30 cellular contexts compared by ENCODE assay signal in the genomic region with DNA sequence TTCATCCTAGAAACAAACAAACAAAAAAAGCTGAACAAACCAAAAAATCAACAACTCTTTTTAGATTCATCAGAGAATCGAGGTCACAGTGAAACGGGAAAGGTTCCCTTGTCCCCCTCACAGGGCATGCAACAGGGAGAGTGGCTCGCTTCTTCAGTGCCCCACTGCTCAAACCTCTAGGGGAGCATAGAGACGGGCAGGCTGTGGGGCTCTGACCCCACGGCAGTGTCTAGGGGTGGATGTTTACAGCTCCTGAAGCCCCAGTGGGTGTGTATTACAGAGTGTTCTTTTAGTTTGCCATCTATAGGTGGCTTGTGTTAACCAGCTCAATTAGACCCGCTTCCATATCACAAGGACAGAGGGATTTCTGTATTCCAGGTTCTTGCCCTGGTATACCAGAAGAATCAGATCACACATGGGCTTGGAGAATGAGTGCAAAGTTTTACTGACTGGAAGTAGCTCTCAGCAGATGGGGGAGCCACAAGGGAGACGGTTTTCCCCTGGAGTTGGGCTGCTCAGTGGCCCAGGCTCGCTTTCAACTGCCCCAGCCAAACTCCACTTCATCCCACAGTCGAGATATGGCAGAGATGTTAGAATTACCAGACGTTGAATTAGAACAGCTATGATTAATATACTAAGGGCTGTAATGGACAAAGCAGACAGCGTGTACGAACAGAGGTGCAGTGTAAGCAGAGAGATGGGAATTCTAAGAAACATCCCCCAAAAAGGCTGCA.
DNase-seq lines count a peak whose midpoint lies in the region; ATAC-seq and TF ChIP-seq lines count a peak whose summit lies in the region.
"Had no signal": no experiment of that assay in that cellular context is flagged by ENCODE, and none has a peak within 500 bp of the region (broad histone marks: within the 10 kb centered on the region; RNA-seq: fewer than 3 reads in every experiment).

No MANE protein-coding gene starts in this region.

- H4K20me1 ChIP-seq in BLaER1, result no peaks in the 10 kb centered on the region
- H4K20me1 ChIP-seq in GM23248 (ENCODE audit: insufficient read depth), result no peaks in the 10 kb centered on the region

- H3K27ac ChIP-seq in BLaER1 (peak overlapping the region; percentile 96), endodermal cell (ENCODE audit: low read depth, low read length) (no peak overlapping the region), GM23248 (no peak overlapping the region)
- H3K27ac ChIP-seq: brain microvascular endothelial cell, parathyroid adenoma, SJSA1 had no signal

- in situ Hi-C loops in GM23248 (cut with MboI), result no loop called here

- no peaks in the 10 kb centered on the region for H3K36me3 ChIP-seq in BLaER1
- H3K36me3 ChIP-seq in endodermal cell (ENCODE audit: control insufficient read depth, insufficient read depth, low read length), result no peaks in the 10 kb centered on the region
- H3K36me3 ChIP-seq in GM23248 (ENCODE audit: low read depth), result no peaks in the 10 kb centered on the region
- H3K36me3 ChIP-seq: BE2C, brain microvascular endothelial cell, SJSA1, thyroid gland had no signal

- H3K27me3 ChIP-seq in BLaER1, result no peaks in the 10 kb centered on the region
- H3K27me3 ChIP-seq in endodermal cell (ENCODE audit: control insufficient read depth, insufficient read depth, low read length, poor library complexity, severe bottlenecking), result no peaks in the 10 kb centered on the region
- H3K27me3 ChIP-seq in GM23248 (replicated peaks; ENCODE audit: insufficient read depth), result peaks cover 31% of the 10 kb centered on the region
- H3K27me3 ChIP-seq: BE2C, brain microvascular endothelial cell, dorsolateral prefrontal cortex, thyroid gland had no signal

- no peaks in the 10 kb centered on the region for H3F3A ChIP-seq in GM23248 (ENCODE audit: insufficient read depth)

- WGBS in endodermal cell (ENCODE audit: insufficient coverage in 1 of 2, insufficient read length in 1 of 2), 2 experiments, result 81 to 98% methylated on average over 4 to 12 of the region's 12 CpGs
- WGBS in GM23248 (ENCODE audit: low coverage in 1 of 2, low lambda C conversion rate in 2 of 2, missing lambda C conversion rate in 2 of 2), 2 experiments, result 31 to 34% methylated on average over 12 of the region's 12 CpGs

- H2AFZ ChIP-seq in GM23248, result no peak overlapping the region
- H2AFZ ChIP-seq: parathyroid adenoma had no signal

- peaks cover 11% of the 10 kb centered on the region for H3K9me3 Mint-ChIP-seq in endodermal cell
- H3K9me3 Mint-ChIP-seq: activated naive CD4-positive, alpha-beta T cell treated with anti-CD3 and anti-CD28 coated beads, Interleukin-2, amount 10 ng/mL, durations not matched to agents 7 days and 5 days; activated T-helper 1 cell treated with anti-CD3 and anti-CD28 coated beads, Interleukin-12 subunit alpha, Interleukin-12 subunit beta, Interleukin-2, Interleukin-4 antibody, amounts not matched to agents 30 ng/mL and 10 ng/mL and 1 ng/mL, durations not matched to agents 14 hours and 24 hours and 36 hours; stimulated activated naive CD8-positive, alpha-beta T cell treated with anti-CD3 and anti-CD28 coated beads, Interleukin-15, Interleukin-2, amounts not matched to agents 100 ng/mL and 50 ng/mL, for 24 hours had no signal

- H3K4me1 Mint-ChIP-seq in endodermal cell, result peaks cover 14% of the 10 kb centered on the region
- H3K4me1 Mint-ChIP-seq: activated B cell treated with CpG ODN at 0.5 μM for 24 hours, IgD-negative memory B cell had no signal

- no peak for TF ChIP-seq CTCF in endodermal cell (conservative IDR thresholded peaks at IDR 0.05)

- H3K9me2 ChIP-seq in GM23248 (ENCODE audit: insufficient read depth), result no peaks in the 10 kb centered on the region

- H3K4me1 ChIP-seq in BLaER1 (peaks cover 58% of the 10 kb centered on the region), endodermal cell (ENCODE audit: control insufficient read depth, insufficient read depth, low read length) (no peaks in the 10 kb centered on the region), GM23248 (ENCODE audit: insufficient read depth) (no peaks in the 10 kb centered on the region)
- H3K4me1 ChIP-seq: BE2C, parathyroid adenoma had no signal

- H3K4me3 Mint-ChIP-seq in endodermal cell, result no peak overlapping the region
- H3K4me3 Mint-ChIP-seq: activated B cell treated with CpG ODN at 0.5 μM for 24 hours; activated naive CD4-positive, alpha-beta T cell treated with anti-CD3 and anti-CD28 coated beads, Interleukin-2, amount 10 ng/mL, durations not matched to agents 7 days and 5 days; activated T-helper 1 cell treated with anti-CD3 and anti-CD28 coated beads, Interleukin-12 subunit alpha, Interleukin-12 subunit beta, Interleukin-2, Interleukin-4 antibody, amounts not matched to agents 30 ng/mL and 10 ng/mL and 1 ng/mL, durations not matched to agents 14 hours and 24 hours and 36 hours; GM23338; IgD-negative memory B cell; stimulated activated naive CD8-positive, alpha-beta T cell treated with anti-CD3 and anti-CD28 coated beads, Interleukin-15, Interleukin-2, amounts not matched to agents 100 ng/mL and 50 ng/mL, for 24 hours; T-cell had no signal

- H3K4me2 ChIP-seq in BLaER1 (peak overlapping the region; percentile 86), GM23248 (ENCODE audit: unreplicated experiment) (no peak overlapping the region)
- H3K4me2 ChIP-seq: GM23338 had no signal

- H3K4me3 ChIP-seq in BLaER1, result 0 out of 2 replicates have a peak overlapping the region, but pooled peaks have one; percentile 38
- peak overlapping the region; percentile 36 for H3K4me3 ChIP-seq in endodermal cell (ENCODE audit: low read length)
- no peak overlapping the region for H3K4me3 ChIP-seq in GM23248
- H3K4me3 ChIP-seq: dorsolateral prefrontal cortex, GM23338, SJSA1, thyroid gland had no signal

- peak overlapping the region; percentile 81 for H3K9ac ChIP-seq in BLaER1
- no peak overlapping the region for H3K9ac ChIP-seq in endodermal cell (ENCODE audit: extremely low read depth, low read length, poor library complexity, severe bottlenecking)
- no peak overlapping the region for H3K9ac ChIP-seq in GM23248
- H3K9ac ChIP-seq: parathyroid adenoma had no signal

- intact Hi-C loops in sciatic nerve (cut with DNase I), result loop anchor here (10.0 kb wide), 1 partner anchor 58 kb away; no protein-coding TSS in a partner anchor

- peaks cover 2% of the 10 kb centered on the region for H3K27me3 Mint-ChIP-seq in endodermal cell (ENCODE audit: insufficient read depth)
- H3K27me3 Mint-ChIP-seq: activated B cell treated with CpG ODN at 0.5 μM for 24 hours; stimulated activated naive CD8-positive, alpha-beta T cell treated with anti-CD3 and anti-CD28 coated beads, Interleukin-15, Interleukin-2, amounts not matched to agents 100 ng/mL and 50 ng/mL, for 24 hours had no signal

- no peaks in the 10 kb centered on the region for H3K79me2 ChIP-seq in GM23248 (ENCODE audit: insufficient read depth)
- H3K79me2 ChIP-seq: parathyroid adenoma had no signal

- H3K36me3 Mint-ChIP-seq in endodermal cell (ENCODE audit: low read depth), result no peaks in the 10 kb centered on the region
- H3K36me3 Mint-ChIP-seq: activated naive CD4-positive, alpha-beta T cell treated with anti-CD3 and anti-CD28 coated beads, Interleukin-2, amount 10 ng/mL, durations not matched to agents 7 days and 5 days; T-cell had no signal

- H3K9me3 ChIP-seq in BLaER1 (peaks cover 8% of the 10 kb centered on the region), endodermal cell (ENCODE audit: control insufficient read depth, low read length) (peaks cover 9% of the 10 kb centered on the region), GM23248 (ENCODE audit: low read depth) (no peaks in the 10 kb centered on the region)
- H3K9me3 ChIP-seq: BE2C, SJSA1, thyroid gland had no signal

- ATAC-seq in sciatic nerve (peak; percentile 26), GM21526 (IDR thresholded peaks at IDR 0.05; ENCODE audit: low FRiP score, unreplicated experiment) (no peak)
- ATAC-seq: GM23338, T-cell had no signal

- DNase-seq in NCI-H69 (lab: John Stamatoyannopoulos, UW) (peak; percentile 39), endodermal cell (peak; percentile 35), sciatic nerve (ENCODE audit: low spot score) (peak; percentile 22), cerebellar nuclear complex (lab: John Stamatoyannopoulos, UW) (no peak), GM23248 (no peak)
- DNase-seq in activated effector memory CD4-positive, alpha-beta T cell treated with Interleukin-2 at 50 U/mL for 16 hours, result no peak
- DNase-seq: activated B cell treated with CpG ODN at 0.5 μM for 24 hours; activated CD4-positive, alpha-beta T cell treated with anti-CD3 and anti-CD28 coated beads, Interleukin-2, amount 50 U/mL, for 1 hour; activated naive CD4-positive, alpha-beta T cell treated with anti-CD3 and anti-CD28 coated beads, Interleukin-2, amount 10 ng/mL, durations not matched to agents 7 days and 5 days; BE2C; brain microvascular endothelial cell; DMS79; GDM1; kidney glomerular epithelial cell; NCI-H2107; NCI-H446; NCI-H82; nephron progenitor cell; stimulated activated CD8-positive, alpha-beta memory T cell treated with anti-CD3 and anti-CD28 coated beads, Interleukin-4, amount 100 ng/mL, for 48 hours; T-cell; thyroid gland had no signal

- H3K27ac Mint-ChIP-seq in endodermal cell, result no peak overlapping the region
- H3K27ac Mint-ChIP-seq: activated B cell treated with CpG ODN at 0.5 μM for 24 hours; activated naive CD4-positive, alpha-beta T cell treated with anti-CD3 and anti-CD28 coated beads, Interleukin-2, amount 10 ng/mL, durations not matched to agents 7 days and 5 days; activated T-helper 1 cell treated with anti-CD3 and anti-CD28 coated beads, Interleukin-12 subunit alpha, Interleukin-12 subunit beta, Interleukin-2, Interleukin-4 antibody, amounts not matched to agents 30 ng/mL and 10 ng/mL and 1 ng/mL, durations not matched to agents 14 hours and 24 hours and 36 hours; IgD-negative memory B cell; stimulated activated naive CD8-positive, alpha-beta T cell treated with anti-CD3 and anti-CD28 coated beads, Interleukin-15, Interleukin-2, amounts not matched to agents 100 ng/mL and 50 ng/mL, for 24 hours; T-cell had no signal

Comparison
In these comparisons a context has a peak if more than half of its experiments do, and no peak if none do; other contexts are left out.
1. DNase-seq: peak in NCI-H69 (single experiment), endodermal cell (single experiment) and sciatic nerve (single experiment); none in activated effector memory CD4-positive, alpha-beta T cell treated with Interleukin-2 at 50 U/mL for 16 hours (single experiment), cerebellar nuclear complex (0 of 2) and GM23248 (single experiment).